ENCODE assay signal across 10 cellular contexts in the genomic region with DNA sequence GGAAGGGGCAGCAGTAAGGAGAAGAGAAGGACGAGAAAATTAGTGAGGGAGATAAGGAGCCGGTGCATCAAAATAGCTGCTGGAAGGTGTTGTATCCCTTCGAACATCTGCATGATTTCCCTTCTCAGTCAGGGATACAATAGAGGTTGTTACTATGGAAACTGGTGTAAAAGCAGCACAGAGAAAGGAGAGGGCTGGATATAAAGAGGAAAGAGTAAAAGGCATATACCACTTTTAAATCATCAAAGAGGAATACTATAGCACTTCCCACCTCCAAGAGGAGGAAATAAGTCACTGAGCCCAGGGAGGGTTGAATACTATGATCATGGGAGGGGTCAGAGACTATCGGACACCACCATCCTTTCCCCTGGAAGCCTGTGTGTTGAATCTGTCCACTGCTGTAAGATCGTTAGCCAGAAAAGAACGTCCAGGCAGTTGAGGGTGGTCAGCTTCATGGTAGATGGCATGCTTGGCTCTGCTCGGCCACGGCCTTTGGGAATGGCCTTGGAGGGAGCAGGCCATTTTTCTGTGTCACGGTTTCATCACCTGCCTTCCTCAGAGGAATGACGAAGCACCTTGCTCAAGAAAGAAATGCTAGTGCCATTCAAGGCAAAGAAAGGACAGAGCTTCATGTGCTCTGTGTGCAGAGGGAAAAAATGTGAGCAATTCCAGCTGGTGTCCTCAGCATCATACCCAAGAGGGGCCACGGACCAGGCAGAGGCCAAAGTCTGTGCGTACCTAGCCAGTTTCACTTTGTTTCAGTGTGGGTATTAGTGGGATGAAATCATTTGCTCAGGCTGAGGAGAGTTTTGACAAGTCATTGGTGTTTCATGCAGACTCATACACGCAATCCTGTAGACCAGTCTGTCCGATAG.
DNase-seq lines count a peak whose midpoint lies in the region; ATAC-seq, FAIRE-seq and TF ChIP-seq lines count a peak whose summit lies in the region.
"Had no signal": no experiment of that assay in that cellular context is flagged by ENCODE, and none has a peak within 500 bp of the region (broad histone marks: within the 10 kb centered on the region; RNA-seq: fewer than 3 reads in every experiment).

No MANE protein-coding gene starts in this region.

- H3K4me1 ChIP-seq in BLaER1 treated with 17β-estradiol and CSF1 and Interleukin-3, amounts not matched to agents 10 nM and 100 nM, result peaks cover 47 to 95% (median 84%) of the 10 kb centered on the region in 10 experiments
- peaks cover 23 to 24% of the 10 kb centered on the region in 2 donors for H3K4me1 ChIP-seq in duodenal mucosa (ENCODE audit: control insufficient read depth in 1 of 2, insufficient read depth in 2 of 2, low read length in 2 of 2)

- ATAC-seq in GM18907 (IDR thresholded peaks at IDR 0.05; ENCODE audit: unreplicated experiment), result no peak

- H4K20me1 ChIP-seq in BLaER1 treated with 17β-estradiol and CSF1 and Interleukin-3, amounts not matched to agents 10 nM and 100 nM, result no peaks in the 10 kb centered on the region

- no peak for FAIRE-seq in GM19239 (lab: Jason Lieb, UNC)

- peak overlapping the region in 10 of 11 experiments; percentile 23 to 92 (median 52); a peak in 17 of 22 replicates for H3K27ac ChIP-seq in BLaER1 treated with 17β-estradiol and CSF1 and Interleukin-3, amounts not matched to agents 10 nM and 100 nM
- H3K27ac ChIP-seq in duodenal mucosa (ENCODE audit: low read depth, low read length), result no peak overlapping the region

- H3K36me3 ChIP-seq in BLaER1 treated with 17β-estradiol and CSF1 and Interleukin-3, amounts not matched to agents 10 nM and 100 nM, result no peaks in the 10 kb centered on the region
- H3K36me3 ChIP-seq in duodenal mucosa (ENCODE audit: control insufficient read depth in 1 of 2, insufficient read depth in 2 of 2, low read length in 2 of 2), result no peaks in the 10 kb centered on the region

- peak; percentile 64 for DNase-seq in NCI-H146 treated with DMSO at 0.1 percent for 48 hours (lab: John Stamatoyannopoulos, UW; ENCODE audit: unreplicated experiment)
- DNase-seq in neural crest cell (ENCODE audit: low read depth, low spot score), result no peak
- no peak for DNase-seq in GM19239 (ENCODE audit: insufficient read length, low spot score)
- DNase-seq in NCI-H2107 (lab: John Stamatoyannopoulos, UW), result no peak
- DNase-seq in activated gamma-delta T cell (lab: John Stamatoyannopoulos, UW), result no peak
- DNase-seq: DMS153, NCI-H1105 treated with DMSO at 0.1 percent for 48 hours had no signal

- H3K36me3 Mint-ChIP-seq in neural crest cell (ENCODE audit: low read depth), result no peaks in the 10 kb centered on the region

- no peaks in the 10 kb centered on the region for H3K27me3 ChIP-seq in BLaER1 treated with 17β-estradiol and CSF1 and Interleukin-3, amounts not matched to agents 10 nM and 100 nM
- H3K27me3 ChIP-seq in duodenal mucosa (ENCODE audit: control insufficient read depth in 1 of 2, insufficient read depth in 2 of 2, low read length in 2 of 2), result no peaks in the 10 kb centered on the region

- H3K9me3 Mint-ChIP-seq in neural crest cell, result no peaks in the 10 kb centered on the region

- H3K4me2 ChIP-seq in BLaER1 treated with 17β-estradiol and CSF1 and Interleukin-3, amounts not matched to agents 10 nM and 100 nM, result peak overlapping the region; percentile 68 to 98 (median 87)

- no peaks in the 10 kb centered on the region for H3K9me3 ChIP-seq in BLaER1 treated with 17β-estradiol and CSF1 and Interleukin-3, amounts not matched to agents 10 nM and 100 nM (replicated peaks in 1 of 11)
- H3K9me3 ChIP-seq in duodenal mucosa (ENCODE audit: control insufficient read depth in 1 of 2, low read length in 2 of 2), result no peaks in the 10 kb centered on the region

- no peak overlapping the region for H3K4me3 ChIP-seq in BLaER1 treated with 17β-estradiol and CSF1 and Interleukin-3, amounts not matched to agents 10 nM and 100 nM
- H3K4me3 ChIP-seq in duodenal mucosa (ENCODE audit: low read depth in 1 of 2, low read length in 2 of 2), result peak overlapping the region; percentile 16 to 25

- TF ChIP-seq CTCF in neural crest cell (conservative IDR thresholded peaks at IDR 0.05), result no peak

- peaks cover 37% of the 10 kb centered on the region for H3K4me1 Mint-ChIP-seq in neural crest cell

- H3K4me3 Mint-ChIP-seq in neural crest cell, result peak overlapping the region; percentile 0

- peak overlapping the region; percentile 88 for H3K27ac Mint-ChIP-seq in neural crest cell (ENCODE audit: unreplicated experiment)

- peak overlapping the region in 7 of 11 experiments; percentile 6 to 57 (median 49); a peak in 8 of 22 replicates for H3K9ac ChIP-seq in BLaER1 treated with 17β-estradiol and CSF1 and Interleukin-3, amounts not matched to agents 10 nM and 100 nM
- H3K9ac ChIP-seq in duodenal mucosa (ENCODE audit: low read depth in 1 of 2, low read length in 2 of 2), result peak overlapping the region in 1 of 2 donors; percentile 47

- H3K27me3 Mint-ChIP-seq in neural crest cell (ENCODE audit: low read depth), result no peaks in the 10 kb centered on the region

Comparison
In these comparisons a context has a peak if more than half of its experiments do, and no peak if none do; other contexts are left out.
1. H3K4me3 ChIP-seq: peak in duodenal mucosa (2 of 2); none in BLaER1 treated with 17β-estradiol and CSF1 and Interleukin-3, amounts not matched to agents 10 nM and 100 nM (0 of 10).